Comparison of ENCODE assay signal across 11 cellular contexts in the genomic region with DNA sequence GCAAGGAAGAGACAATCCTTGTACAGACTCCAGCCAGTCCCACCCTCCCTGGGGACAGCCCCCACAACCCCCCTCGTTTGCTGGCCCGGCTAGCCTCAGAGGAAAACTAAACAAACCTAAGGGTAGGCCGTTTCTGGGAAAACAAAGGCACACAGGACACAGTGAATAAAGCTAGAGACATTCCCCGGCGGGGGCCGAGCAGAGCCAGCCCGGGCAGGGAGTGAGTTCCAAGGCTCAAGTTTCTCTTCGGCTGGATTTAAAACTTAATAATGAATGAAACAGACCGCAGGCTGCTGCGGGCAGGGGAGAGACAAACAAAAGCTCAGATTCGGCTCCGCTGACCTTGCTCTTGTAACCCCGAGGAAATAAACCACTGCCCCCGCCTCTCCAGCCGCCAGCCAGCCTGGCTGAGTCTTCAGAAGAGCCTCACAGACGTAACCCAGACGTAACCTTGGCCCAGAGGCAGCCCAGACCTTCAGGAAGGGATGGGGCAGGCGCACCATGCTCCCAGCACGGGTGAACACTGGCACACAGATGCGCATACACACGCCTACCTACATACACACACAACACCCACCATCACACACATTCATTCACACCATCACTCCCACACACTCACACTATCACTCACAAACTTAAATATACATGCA.
DNase-seq lines count a peak whose midpoint lies in the region; TF ChIP-seq lines count a peak whose summit lies in the region.
"Had no signal": no experiment of that assay in that cellular context is flagged by ENCODE, and none has a peak within 500 bp of the region (broad histone marks: within the 10 kb centered on the region; RNA-seq: fewer than 3 reads in every experiment).

No MANE protein-coding gene starts in this region.

- TF ChIP-seq EP300 in sigmoid colon (IDR thresholded peaks at IDR 0.05) = no peak

- H3K27ac ChIP-seq in sigmoid colon = peak overlapping the region; percentile 31 to 77 (median 67)
- H3K27ac ChIP-seq in A673 (ENCODE audit: low read depth, low read length, poor library complexity, severe bottlenecking) = no peak overlapping the region

- intact Hi-C loops in sigmoid colon (cut with DNase I) = no loop called here
- intact Hi-C loops in A673 (cut with micrococcal nuclease; ENCODE audit: unreplicated experiment) = loop anchor here (5.0 to 10.0 kb wide), 2 partner anchors 115 to 282 kb away; no protein-coding TSS in a partner anchor

- no peak for TF ChIP-seq POLR2A in sigmoid colon (IDR thresholded peaks at IDR 0.05)

- H3K36me3 ChIP-seq in HAP-1 (replicated peaks) = no peaks in the 10 kb centered on the region
- peaks cover 0 to 26% (median 9%) of the 10 kb centered on the region in 4 donors for H3K36me3 ChIP-seq in sigmoid colon
- H3K36me3 ChIP-seq in A673 (ENCODE audit: insufficient read depth, low read length, poor library complexity, severe bottlenecking) = no peaks in the 10 kb centered on the region

- no peak overlapping the region; the same call in 1 of the 2 replicates for H3K4me3 ChIP-seq in HAP-1
- peak overlapping the region in 1 of 2 donors; percentile 7 for H3K4me3 ChIP-seq in cardiac fibroblast (replicated peaks in 1 of 2; ENCODE audit: low read depth in 2 of 2, low read length in 2 of 2)
- peak overlapping the region in 1 of 4 donors; percentile 13 for H3K4me3 ChIP-seq in sigmoid colon
- H3K4me3 ChIP-seq in A673 (ENCODE audit: low read depth, low read length, poor library complexity, severe bottlenecking) = no peak overlapping the region

- POLR2A ChIA-PET in A673 (lab: Charles Lee; ENCODE audit: low non-redundant PET) = interaction anchor here (0.6 kb wide), 1 partner anchor 24 kb away, joined by 4 read pairs; no protein-coding TSS in a partner anchor

- BruUV-seq in A673 (replicated peaks; lab: Mats Ljungman, UMichigan) = no TSS peak

- H3K4me1 ChIP-seq in HAP-1 (peaks cover 23% of the 10 kb centered on the region), sigmoid colon (peaks cover 0 to 28% (median 20%) of the 10 kb centered on the region in 4 donors), A673 (ENCODE audit: insufficient read depth, low read length, poor library complexity, severe bottlenecking) (peaks cover 8% of the 10 kb centered on the region)

- WGBS in sigmoid colon, 2 donors = 57% methylated on average over 21 of the region's 21 CpGs

- DNase-seq in HAP-1 (ENCODE audit: low spot score in 2 of 2) = peak; percentile 65 to 73
- peak; percentile 73 to 74 for DNase-seq in cardiac fibroblast (ENCODE audit: low read depth in 2 of 2)
- peak; percentile 79 for DNase-seq in iris pigment epithelial cell (ENCODE audit: low read depth)
- DNase-seq in sigmoid colon = no peak
- DNase-seq in MV-4-11 (lab: John Stamatoyannopoulos, UW) = no peak
- no peak for DNase-seq in NCI-H510A treated with DMSO at 0.1 percent for 48 hours (lab: John Stamatoyannopoulos, UW)
- no peak for DNase-seq in A673 (ENCODE audit: low spot score)
- no peak for DNase-seq in stimulated activated naive CD4-positive, alpha-beta T cell (lab: John Stamatoyannopoulos, UW)
- DNase-seq: DMS79; stimulated activated CD4-positive, alpha-beta T cell treated with anti-CD3 and anti-CD28 coated beads, Interleukin-4, amount 100 ng/mL, for 1 hour; T-helper 2 cell had no signal

- CTCF ChIA-PET in A673 (lab: Charles Lee) = no interaction called here

- no peaks in the 10 kb centered on the region for H3K9me3 ChIP-seq in HAP-1
- H3K9me3 ChIP-seq in sigmoid colon = no peaks in the 10 kb centered on the region
- no peaks in the 10 kb centered on the region for H3K9me3 ChIP-seq in A673 (ENCODE audit: low read depth, low read length, poor library complexity, severe bottlenecking)

- H3K27me3 ChIP-seq in HAP-1 (ENCODE audit: low read depth) = no peaks in the 10 kb centered on the region
- no peaks in the 10 kb centered on the region for H3K27me3 ChIP-seq in sigmoid colon
- no peaks in the 10 kb centered on the region for H3K27me3 ChIP-seq in A673 (replicated peaks; ENCODE audit: insufficient read depth, low read depth, low read length, poor library complexity)

- in situ Hi-C loops in HAP-1 (cut with MboI; ENCODE audit: low sequenced_read_pairs) = no loop called here

- TF ChIP-seq CTCF in cardiac fibroblast (IDR thresholded peaks at IDR 0.05; ENCODE audit: low read depth, low read length) (no peak), sigmoid colon (IDR thresholded peaks at IDR 0.05) (no peak), A673 (conservative IDR thresholded peaks at IDR 0.05; ENCODE audit: low read depth, low read length) (no peak)

Comparison
In these comparisons a context has a peak if more than half of its experiments do, and no peak if none do; other contexts are left out.
1. DNase-seq: peak in HAP-1 (2 of 2), cardiac fibroblast (2 of 2) and iris pigment epithelial cell (single experiment); none in sigmoid colon (single experiment), MV-4-11 (single experiment), NCI-H510A treated with DMSO at 0.1 percent for 48 hours (single experiment), A673 (single experiment) and stimulated activated naive CD4-positive, alpha-beta T cell (0 of 6).